28 cellular contexts compared by ENCODE assay signal in genomic region chr3:42486814-42487569, GRCh38. TPM values are rescaled to one million over a fixed set of nuclear protein-coding genes. Genes with fewer than 3 reads are reported as not detected.
DNase-seq lines count a peak whose midpoint lies in the region; ATAC-seq and TF ChIP-seq lines count a peak whose summit lies in the region.
"Had no signal": no experiment of that assay in that cellular context is flagged by ENCODE, and none has a peak within 500 bp of the region (broad histone marks: within the 10 kb centered on the region; RNA-seq: fewer than 3 reads in every experiment).

No MANE protein-coding gene starts in this region.

- no peaks in the 10 kb centered on the region for H3K27me3 ChIP-seq in right atrium auricular region
- H3K27me3 ChIP-seq in heart right ventricle = peaks cover 0 to 5% (median 0%) of the 10 kb centered on the region in 7 donors
- H3K27me3 ChIP-seq in left lung = no peaks in the 10 kb centered on the region
- H3K27me3 ChIP-seq: right lobe of liver, uterus had no signal

- intact Hi-C loops in heart right ventricle (cut with DNase I) (no loop called here), left lung (cut with DNase I) (no loop called here)
- intact Hi-C loops in dendritic cell treated with granulocyte-macrophage colony-stimulating factor and Interleukin-4, amounts not matched to agents 40 ng/mL and 50 ng/mL, for 4 days (cut with micrococcal nuclease) = no loop called here

- no peaks in the 10 kb centered on the region for H3K36me3 ChIP-seq in right atrium auricular region
- no peaks in the 10 kb centered on the region for H3K36me3 ChIP-seq in heart right ventricle
- H3K36me3 ChIP-seq in left lung = no peaks in the 10 kb centered on the region
- H3K36me3 ChIP-seq: right lobe of liver, uterus had no signal

- H3K4me1 Mint-ChIP-seq in dendritic cell treated with granulocyte-macrophage colony-stimulating factor and Interleukin-4, amounts not matched to agents 40 ng/mL and 50 ng/mL, for 4 days (ENCODE audit: low read depth) = peaks cover 52% of the 10 kb centered on the region

- H3K27me3 Mint-ChIP-seq in dendritic cell treated with granulocyte-macrophage colony-stimulating factor and Interleukin-4, amounts not matched to agents 40 ng/mL and 50 ng/mL, for 4 days = peaks cover 17% of the 10 kb centered on the region

- TF ChIP-seq CTCF in right atrium auricular region (IDR thresholded peaks at IDR 0.05) (no peak), heart right ventricle (IDR thresholded peaks at IDR 0.05) (no peak), left lung (IDR thresholded peaks at IDR 0.05) (no peak)

- H3K27ac Mint-ChIP-seq in dendritic cell treated with granulocyte-macrophage colony-stimulating factor and Interleukin-4, amounts not matched to agents 40 ng/mL and 50 ng/mL, for 4 days = peak overlapping the region; percentile 58
- H3K27ac Mint-ChIP-seq: activated T-cell treated with anti-CD3 and anti-CD28 coated beads, Interleukin-2, amount 50 U/mL, for 24 hours; CD4-positive, alpha-beta T cell had no signal

- no peak for ATAC-seq in heart right ventricle
- ATAC-seq in left lung = no peak
- ATAC-seq: foreskin keratinocyte had no signal

- H3K9me3 ChIP-seq in right atrium auricular region = peaks cover 0 to under 1% of the 10 kb centered on the region in 2 donors
- peaks cover 0 to 8% (median 0%) of the 10 kb centered on the region in 11 donors for H3K9me3 ChIP-seq in heart right ventricle
- H3K9me3 ChIP-seq in left lung = peaks cover 0 to 2% of the 10 kb centered on the region in 2 donors
- H3K9me3 ChIP-seq: right lobe of liver, uterus had no signal

- H3K4me1 ChIP-seq in right atrium auricular region (peaks cover 0 to 13% of the 10 kb centered on the region in 2 donors), heart right ventricle (peaks cover 0 to 28% (median 11%) of the 10 kb centered on the region in 9 donors), left lung (peaks cover 14% of the 10 kb centered on the region in 2 donors)
- H3K4me1 ChIP-seq: right lobe of liver, uterus had no signal

- DNase-seq in right atrium auricular region (ENCODE audit: low spot score) = peak; percentile 38
- no peak for DNase-seq in heart right ventricle
- DNase-seq in NOMO-1 (lab: John Stamatoyannopoulos, UW; ENCODE audit: unreplicated experiment in 2 of 2) = peak; percentile 18 to 51
- DNase-seq in DMS153 (lab: John Stamatoyannopoulos, UW) = no peak
- no peak for DNase-seq in NCI-H128 (lab: John Stamatoyannopoulos, UW; ENCODE audit: unreplicated experiment)
- no peak for DNase-seq in left lung
- DNase-seq in effector CD8-positive, alpha-beta T cell (lab: John Stamatoyannopoulos, UW) = no peak
- DNase-seq: activated CD4-positive, alpha-beta T cell treated with anti-CD3 and anti-CD28 coated beads, Interleukin-2, amount 50 U/mL, for 4 hours; activated naive CD4-positive, alpha-beta T cell treated with Interleukin-2 at 50 U/mL for 16 hours; activated T-cell treated with anti-CD3 and anti-CD28 coated beads, Interleukin-2, amount 50 U/mL, for 24 hours; amygdala; CD4-positive, alpha-beta T cell; foreskin keratinocyte; GF-D8; hippocampal formation; NCI-H1092 treated with DMSO at 0.1 percent for 48 hours; NCI-H2107; nucleus accumbens; right lobe of liver; RPMI8226; stimulated activated CD4-positive, alpha-beta T cell treated with anti-CD3 and anti-CD28 coated beads, Interleukin-15, amount 100 ng/mL, for 24 hours; uterus had no signal

- WGBS in heart right ventricle, 2 donors = 65 to 70% methylated on average over 2 of the region's 2 CpGs

- no peak overlapping the region for H3K4me3 Mint-ChIP-seq in dendritic cell treated with granulocyte-macrophage colony-stimulating factor and Interleukin-4, amounts not matched to agents 40 ng/mL and 50 ng/mL, for 4 days
- H3K4me3 Mint-ChIP-seq: activated T-cell treated with anti-CD3 and anti-CD28 coated beads, Interleukin-2, amount 50 U/mL, for 24 hours; CD4-positive, alpha-beta T cell had no signal

- H3K9me3 Mint-ChIP-seq in dendritic cell treated with granulocyte-macrophage colony-stimulating factor and Interleukin-4, amounts not matched to agents 40 ng/mL and 50 ng/mL, for 4 days = peaks cover 10% of the 10 kb centered on the region

- H3K36me3 Mint-ChIP-seq in dendritic cell treated with granulocyte-macrophage colony-stimulating factor and Interleukin-4, amounts not matched to agents 40 ng/mL and 50 ng/mL, for 4 days (ENCODE audit: low read depth) = no peaks in the 10 kb centered on the region

- H3K27ac ChIP-seq in right atrium auricular region = no peak overlapping the region
- H3K27ac ChIP-seq in heart right ventricle = no peak overlapping the region
- H3K27ac ChIP-seq in left lung = no peak overlapping the region
- H3K27ac ChIP-seq: epithelial cell of prostate, foreskin keratinocyte, KMS-11, right lobe of liver, uterus had no signal

- H3K4me3 ChIP-seq in right atrium auricular region (no peak overlapping the region), heart right ventricle (no peak overlapping the region), left lung (no peak overlapping the region)
- H3K4me3 ChIP-seq: lung, right lobe of liver, uterus had no signal

RNA-seq across cellular contexts. Expression of gene VIPR1, which starts 15.5 kb away (rescaled TPM):
- 10 to 100 TPM in 1 of 2 donors, 1 to 10 TPM in 1; 6.2 to 21.0 TPM for total RNA-seq in right atrium auricular region
- 1 to 10 TPM in 7 of 10 donors, under 1 TPM in 3; 0.76 to 7.3 (median 1.5) TPM for total RNA-seq in heart right ventricle
- polyA plus RNA-seq in heart right ventricle = 1 to 10 TPM; 3.9 to 8.3 TPM
- 10 to 100 TPM; 60.7 to 82.5 TPM for total RNA-seq in left lung
- total RNA-seq: dermis microvascular lymphatic vessel endothelial cell, NCI-H460 had no signal

Comparison
In these comparisons a context has a peak if more than half of its experiments do, and no peak if none do; other contexts are left out.
1. DNase-seq: peak in right atrium auricular region (single experiment) and NOMO-1 (2 of 2); none in heart right ventricle (0 of 2), DMS153 (single experiment), NCI-H128 (single experiment), left lung (0 of 2) and effector CD8-positive, alpha-beta T cell (single experiment).